9 cellular contexts compared by ENCODE assay signal in the genomic region with DNA sequence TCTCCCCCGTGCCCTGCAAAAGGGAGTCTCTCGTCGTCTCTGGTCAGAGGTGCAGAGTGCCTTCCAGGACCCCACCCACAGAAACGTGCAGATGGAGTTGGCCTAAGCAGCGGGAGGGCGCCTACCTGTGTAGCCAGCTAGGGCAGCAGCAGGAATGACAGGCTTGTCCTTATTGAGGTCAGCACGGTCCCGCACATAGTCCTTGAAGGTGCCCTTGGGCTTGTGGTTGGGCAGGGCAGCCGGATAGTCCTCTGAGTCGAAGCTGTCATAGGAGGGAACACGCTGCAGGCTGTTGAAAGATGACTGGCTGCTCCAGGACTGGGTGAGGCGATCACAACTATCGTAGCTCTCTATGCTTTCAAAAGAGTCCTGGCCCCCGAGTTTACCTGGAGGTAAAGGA.
DNase-seq lines count a peak whose midpoint lies in the region; ATAC-seq and TF ChIP-seq lines count a peak whose summit lies in the region.
"Had no signal": no experiment of that assay in that cellular context is flagged by ENCODE, and none has a peak within 500 bp of the region (broad histone marks: within the 10 kb centered on the region; RNA-seq: fewer than 3 reads in every experiment).

No MANE protein-coding gene starts in this region.

- no CpG with 5 or more reads among the region's 14 CpGs for WGBS in neuronal stem cell (ENCODE audit: extremely low coverage in 2 of 2, insufficient read length in 2 of 2, insufficient replicate concordance in 1 of 2), 2 donors

- no peak overlapping the region for H3K14ac ChIP-seq in neuronal stem cell (ENCODE audit: low read length)

- no peak for TF ChIP-seq CTCF in coronary artery (IDR thresholded peaks at IDR 0.05)
- TF ChIP-seq CTCF in vagina (IDR thresholded peaks at IDR 0.05): no peak

- H3K27ac ChIP-seq in coronary artery (peak overlapping the region; percentile 52 to 82), neuronal stem cell (replicated peaks; ENCODE audit: low read length) (no peak overlapping the region), vagina (peak overlapping the region; percentile 83)

- peak; percentile 79 for ATAC-seq in Right ventricle myocardium inferior

- H3K4me3 ChIP-seq in coronary artery (no peak overlapping the region), neuronal stem cell (ENCODE audit: low read length in 2 of 2) (no peak overlapping the region), vagina (no peak overlapping the region)

- no peak overlapping the region for H4K8ac ChIP-seq in neuronal stem cell (ENCODE audit: low read depth, low read length)

- no peak overlapping the region for H2AFZ ChIP-seq in neuronal stem cell (ENCODE audit: low read length)

- no peak overlapping the region for H3K4ac ChIP-seq in neuronal stem cell (ENCODE audit: low read length)

- H3K23ac ChIP-seq in neuronal stem cell (ENCODE audit: low read depth, low read length, poor library complexity): no peak overlapping the region

- no peak overlapping the region for H2BK120ac ChIP-seq in neuronal stem cell (ENCODE audit: low read depth, low read length)

- no peak overlapping the region for H2BK5ac ChIP-seq in neuronal stem cell (ENCODE audit: low read length)

- H4K91ac ChIP-seq in neuronal stem cell (ENCODE audit: low read depth, low read length, poor library complexity): no peak overlapping the region

- H3K4me1 ChIP-seq in neuronal stem cell (ENCODE audit: control insufficient read depth in 2 of 2, insufficient read depth in 1 of 2, low read depth in 1 of 2, low read length in 2 of 2) (no peaks in the 10 kb centered on the region), vagina (peaks cover 81% of the 10 kb centered on the region)

- H3K4me2 ChIP-seq in neuronal stem cell (ENCODE audit: insufficient read depth, low read length, poor library complexity, severe bottlenecking): no peak overlapping the region

- H3K79me1 ChIP-seq in neuronal stem cell (ENCODE audit: low read depth, low read length): no peaks in the 10 kb centered on the region

- H3K9me3 ChIP-seq in neuronal stem cell (replicated peaks in 1 of 2; ENCODE audit: control insufficient read depth in 2 of 2, insufficient read depth in 1 of 2, low read depth in 1 of 2, low read length in 2 of 2) (peaks cover 0 to 7% of the 10 kb centered on the region in 2 donors), vagina (no peaks in the 10 kb centered on the region)

- H3K27me3 ChIP-seq in neuronal stem cell (ENCODE audit: control insufficient read depth in 3 of 3, insufficient read depth in 3 of 3, low read depth in 1 of 3, low read length in 3 of 3) (no peaks in the 10 kb centered on the region), vagina (no peaks in the 10 kb centered on the region)

- H2BK12ac ChIP-seq in neuronal stem cell (ENCODE audit: low read length): no peak overlapping the region

- H3K18ac ChIP-seq in neuronal stem cell (ENCODE audit: low read length): peak overlapping the region; percentile 57

- intact Hi-C loops in Right ventricle myocardium inferior (cut with DNase I): loop anchor here (2.0 kb wide), 1 partner anchor 43 kb away; no protein-coding TSS in a partner anchor
- intact Hi-C loops in cardiac septum (cut with DNase I): loop anchor here (5.0 kb wide), 1 partner anchor 42 kb away; no protein-coding TSS in a partner anchor
- intact Hi-C loops in vagina (cut with DNase I): no loop called here

- no peak for DNase-seq in Right ventricle myocardium inferior (ENCODE audit: missing footprints)
- DNase-seq in cardiac septum (ENCODE audit: low spot score): no peak
- no peak for DNase-seq in coronary artery (ENCODE audit: low spot score)
- DNase-seq in neuronal stem cell (ENCODE audit: low spot score): no peak
- DNase-seq in vagina (ENCODE audit: extremely low spot score in 2 of 2): no peak
- no peak for DNase-seq in NCI-H524 treated with DMSO at 0.1 percent for 48 hours (lab: John Stamatoyannopoulos, UW)
- no peak for DNase-seq in DMS 273 treated with DMSO at 0.1 percent for 48 hours (lab: John Stamatoyannopoulos, UW)
- DNase-seq in effector CD4-positive, alpha-beta T cell: no peak
- DNase-seq: stimulated activated CD4-positive, alpha-beta T cell treated with anti-CD3 and anti-CD28 coated beads, Interleukin-4, amount 100 ng/mL, for 24 hours had no signal

- no peak overlapping the region for H3K9ac ChIP-seq in neuronal stem cell (ENCODE audit: low read depth, low read length, poor library complexity)

- no peak for TF ChIP-seq POLR2A in vagina (IDR thresholded peaks at IDR 0.05)

- H3K36me3 ChIP-seq in neuronal stem cell (replicated peaks in 1 of 2; ENCODE audit: control insufficient read depth in 2 of 2, insufficient read depth in 2 of 2, low read length in 2 of 2): peaks cover 0 to 71% of the 10 kb centered on the region in 2 donors
- peaks cover 0 to 21% of the 10 kb centered on the region in 2 donors for H3K36me3 ChIP-seq in vagina

- H2AK5ac ChIP-seq in neuronal stem cell (ENCODE audit: low read depth, low read length): no peak overlapping the region

- H2BK15ac ChIP-seq in neuronal stem cell (ENCODE audit: low read length): no peak overlapping the region
